8 cellular contexts compared by ENCODE assay signal in genomic region chr11:65226103-65226442, GRCh38. TPM values are rescaled to one million over a fixed set of nuclear protein-coding genes. Genes with fewer than 3 reads are reported as not detected.
A peak's percentile ranks its signal among the peaks of the same experiment; 100 is the strongest.
DNase-seq lines count a peak whose midpoint lies in the region; ATAC-seq and TF ChIP-seq lines count a peak whose summit lies in the region.

No MANE protein-coding gene starts in this region.

- H3K4me3 ChIP-seq in BJ (ENCODE audit: low read depth, low read length) (peak overlapping the region; percentile 30), duodenal mucosa (ENCODE audit: low read depth in 1 of 2, low read length in 2 of 2) (peak overlapping the region; percentile 61 to 70)
- peak overlapping the region; percentile 53 for H3K4me3 ChIP-seq in Jurkat, Clone E6-1 (ENCODE audit: low read length)

- TF ChIP-seq CTCF in BJ (IDR thresholded peaks at IDR 0.05; ENCODE audit: insufficient read depth, low read depth, low read length) (no peak), nephron (IDR thresholded peaks at IDR 0.05; ENCODE audit: unreplicated experiment in 3 of 3) (no peak)

- no peaks in the 10 kb centered on the region for H3K36me3 Mint-ChIP-seq in nephron (ENCODE audit: low read depth)

- no peak overlapping the region for H3K27ac ChIP-seq in duodenal mucosa (ENCODE audit: low read depth, low read length)

- ATAC-seq in GM21526 (IDR thresholded peaks at IDR 0.05; ENCODE audit: low FRiP score, unreplicated experiment) (no peak), GM21423 (IDR thresholded peaks at IDR 0.05; ENCODE audit: unreplicated experiment) (no peak)

- peaks cover 2% of the 10 kb centered on the region for H3K36me3 ChIP-seq in BJ (ENCODE audit: control insufficient read depth, insufficient read depth, low read length)
- peaks cover 0 to 3% of the 10 kb centered on the region in 2 donors for H3K36me3 ChIP-seq in duodenal mucosa (ENCODE audit: control insufficient read depth in 1 of 2, insufficient read depth in 2 of 2, low read length in 2 of 2)

- no peak for DNase-seq in BJ (ENCODE audit: low read depth)
- no peak for DNase-seq in Jurkat, Clone E6-1 (ENCODE audit: low read depth, low spot score)
- no peak for DNase-seq in SW480 (ENCODE audit: low spot score)
- no peak for DNase-seq in NCI-H748 treated with DMSO at 0.1 percent for 48 hours (lab: John Stamatoyannopoulos, UW)

- peaks cover 12% of the 10 kb centered on the region for H3K4me1 Mint-ChIP-seq in nephron

- peak overlapping the region; percentile 70 to 74 (median 71) for H3K4me3 Mint-ChIP-seq in nephron

- peaks cover 25% of the 10 kb centered on the region for H3K27me3 Mint-ChIP-seq in nephron (ENCODE audit: low read depth)

- H3K27me3 ChIP-seq in BJ (ENCODE audit: control insufficient read depth, insufficient read depth, low read length) (no peaks in the 10 kb centered on the region), duodenal mucosa (ENCODE audit: control insufficient read depth in 1 of 2, insufficient read depth in 2 of 2, low read length in 2 of 2) (no peaks in the 10 kb centered on the region)

- POLR2A ChIA-PET in BJ (lab: Charles Lee) = no interaction called here

- H3K4me1 ChIP-seq in duodenal mucosa (ENCODE audit: control insufficient read depth in 1 of 2, insufficient read depth in 2 of 2, low read length in 2 of 2) = peaks cover 5 to 9% of the 10 kb centered on the region in 2 donors

- H3K9me3 ChIP-seq in duodenal mucosa (ENCODE audit: control insufficient read depth in 1 of 2, low read length in 2 of 2) = no peaks in the 10 kb centered on the region

- H3K9me3 Mint-ChIP-seq in nephron = peaks cover 3% of the 10 kb centered on the region

- CTCF ChIA-PET in BJ (lab: Yijun Ruan, JAX) = interaction anchor here (0.7 to 5.6 kb wide), 22 partner anchors 10 to 130 kb away, joined by 3 to 40 read pairs (median 6); partner anchors contain the start of genes CAPN1, DPF2 and POLA2

- H3K9ac ChIP-seq in duodenal mucosa (ENCODE audit: low read depth in 1 of 2, low read length in 2 of 2) = peak overlapping the region; percentile 38 to 42

- H3K27ac Mint-ChIP-seq in nephron = no peak overlapping the region

RNA-seq across cellular contexts. Expression of gene POLA2, which starts 35.7 kb away (rescaled TPM):
- 11.8 and 14.5 TPM in 2 replicates for polyA plus RNA-seq in BJ (2011; rRNA removed)
- polyA minus RNA-seq in BJ (2011; rRNA and poly(A)+ RNA removed) = 11.2 and 16.9 TPM in 2 replicates
- 97.3 TPM for polyA plus RNA-seq in Jurkat, Clone E6-1 (2012; ENCODE audit: insufficient read depth, insufficient read length)

RNA-seq across cellular contexts. Expression of gene CAPN1, which starts 44.3 kb away (rescaled TPM):
- 75.4 and 181 TPM in 2 replicates for polyA plus RNA-seq in BJ (2011; rRNA removed)
- polyA minus RNA-seq in BJ (2011; rRNA and poly(A)+ RNA removed) = 131 and 140 TPM in 2 replicates
- polyA plus RNA-seq in Jurkat, Clone E6-1 (2012; ENCODE audit: insufficient read depth, insufficient read length) = 82.3 TPM

RNA-seq across cellular contexts. Expression of gene SPDYC, which starts 56.0 kb away (rescaled TPM):
- not detected in 2 replicates for polyA plus RNA-seq in BJ (2011; rRNA removed)
- not detected in 2 replicates for polyA minus RNA-seq in BJ (2011; rRNA and poly(A)+ RNA removed)
- polyA plus RNA-seq in Jurkat, Clone E6-1 (2012; ENCODE audit: insufficient read depth, insufficient read length) = not detected
